8 cellular contexts compared by ENCODE assay signal in the genomic region with DNA sequence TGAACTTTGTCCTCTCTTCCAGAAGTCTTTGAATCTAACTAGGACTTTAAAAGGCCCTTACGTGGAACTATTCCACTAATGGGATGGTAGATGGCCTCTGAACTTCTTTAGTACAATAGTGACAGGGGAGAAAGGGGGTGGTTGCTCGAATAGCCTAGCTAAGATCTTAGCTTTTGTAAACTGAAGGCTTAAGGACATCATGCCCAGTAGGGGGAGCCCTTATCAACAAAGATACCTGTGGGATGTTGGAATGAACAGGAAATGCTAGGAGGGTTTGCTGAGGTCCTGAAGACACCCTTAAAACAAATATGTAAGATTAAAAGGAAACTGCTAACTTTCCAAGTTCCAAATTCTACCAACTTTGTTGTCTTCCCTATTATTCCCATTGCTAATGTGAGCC. TPM values are rescaled to one million over a fixed set of nuclear protein-coding genes. Genes with fewer than 3 reads are reported as not detected.
A peak's percentile ranks its signal among the peaks of the same experiment; 100 is the strongest.
DNase-seq lines count a peak whose midpoint lies in the region; ATAC-seq, FAIRE-seq and TF ChIP-seq lines count a peak whose summit lies in the region.

No MANE protein-coding gene starts in this region.

- no peak for TF ChIP-seq POLR2A in K562 (conservative IDR thresholded peaks at IDR 0.05)
- no peak for TF ChIP-seq POLR2A in spleen (IDR thresholded peaks at IDR 0.05)

- in situ Hi-C loops in K562 (cut with MboI): loop anchor here (5.0 to 10.0 kb wide), 2 partner anchors 175 to 697 kb away; no protein-coding TSS in a partner anchor

- no peaks in the 10 kb centered on the region for H3K9me1 ChIP-seq in K562 (ENCODE audit: control insufficient read depth, insufficient read depth, low read length)

- H4K20me1 ChIP-seq in OCI-LY3 (ENCODE audit: insufficient read depth, low read length): no peaks in the 10 kb centered on the region
- no peaks in the 10 kb centered on the region for H4K20me1 ChIP-seq in K562 (replicated peaks; ENCODE audit: control insufficient read depth, insufficient read depth, low read length)

- intact Hi-C loops in K562 (cut with micrococcal nuclease): loop anchor here (1.0 to 5.0 kb wide), 2 partner anchors 75 to 174 kb away; no protein-coding TSS in a partner anchor
- intact Hi-C loops in spleen (cut with DNase I; ENCODE audit: low total_unique reads): loop anchor here (5.0 kb wide), 1 partner anchor 175 kb away; no protein-coding TSS in a partner anchor
- intact Hi-C loops in posterior vena cava (cut with DNase I): no loop called here

- peak; percentile 86 for ATAC-seq in K562

- H2AFZ ChIP-seq in OCI-LY3 (ENCODE audit: low read depth, low read length) (no peak overlapping the region), K562 (ENCODE audit: low read depth, low read length) (no peak overlapping the region)

- peak; percentile 76 for TF ChIP-seq CTCF in GM12872 (IDR thresholded peaks at IDR 0.05; ENCODE audit: insufficient read depth, low read depth, low read length)
- TF ChIP-seq CTCF in OCI-LY3 (IDR thresholded peaks at IDR 0.05; ENCODE audit: low read depth, low read length): peak; percentile 67
- TF ChIP-seq CTCF in K562 (IDR thresholded peaks at IDR 0.05 in 2 of 3, conservative IDR thresholded peaks at IDR 0.05 in 1 of 3; ENCODE audit: insufficient read depth in 2 of 3, low read depth in 1 of 3, low read length in 3 of 3): peak; percentile 60 to 77 (median 71); a peak in 5 of 6 replicates
- TF ChIP-seq CTCF in spleen (IDR thresholded peaks at IDR 0.05 in 8 of 11, conservative IDR thresholded peaks at IDR 0.05 in 3 of 11): peak in 10 of 11 experiments; percentile 27 to 77 (median 64)

- H3K27ac ChIP-seq in OCI-LY3 (ENCODE audit: low read length): no peak overlapping the region
- H3K27ac ChIP-seq in K562 (ENCODE audit: extremely low read depth, low read depth, low read length): no peak overlapping the region
- no peak overlapping the region for H3K27ac ChIP-seq in iPS DF 6.9 (ENCODE audit: low read length)
- H3K27ac ChIP-seq in spleen: no peak overlapping the region

- no peak for TF ChIP-seq EP300 in K562 (IDR thresholded peaks at IDR 0.05; ENCODE audit: low read length)

- POLR2A ChIA-PET in K562 (lab: Yijun Ruan, JAX): no interaction called here

- DNase-seq in AG08396 (ENCODE audit: low spot score) (peak; percentile 52), KG1 (lab: John Stamatoyannopoulos, UW) (peak; percentile 31), K562 (ENCODE audit: extremely low read depth in 1 of 4, low spot score in 3 of 4) (peak; percentile 60 to 75 (median 64)), iPS DF 6.9 (ENCODE audit: low read depth, low spot score) (peak; percentile 82), spleen (no peak), posterior vena cava (ENCODE audit: low spot score) (no peak)

- peak; percentile 80 to 87 for TF ChIP-seq RAD21 in K562 (CRISPR knock-in tag; conservative IDR thresholded peaks at IDR 0.05 in 1 of 2, IDR thresholded peaks at IDR 0.05 in 1 of 2)

- H3K9ac ChIP-seq in OCI-LY3 (ENCODE audit: low read length) (no peak overlapping the region), K562 (ENCODE audit: insufficient read depth in 1 of 2, low read depth in 2 of 2, low read length in 2 of 2) (no peak overlapping the region)

- BruUV-seq in K562 (replicated peaks; lab: Mats Ljungman, UMichigan): no TSS peak

- H3K36me3 ChIP-seq in OCI-LY3 (replicated peaks; ENCODE audit: low read depth, low read length) (no peaks in the 10 kb centered on the region), K562 (ENCODE audit: control insufficient read depth, insufficient read depth, low read length) (no peaks in the 10 kb centered on the region), iPS DF 6.9 (ENCODE audit: control insufficient read depth, insufficient read depth, low read length) (no peaks in the 10 kb centered on the region), spleen (no peaks in the 10 kb centered on the region)

- 0% methylated on average over 2 of the region's 2 CpGs for WGBS in K562 (ENCODE audit: insufficient coverage, low coverage, missing lambda C conversion rate)
- WGBS in iPS DF 6.9 (ENCODE audit: insufficient coverage, insufficient read length): no CpG with 5 or more reads among the region's 2 CpGs
- WGBS in spleen, 5 donors: 0 to 6% (median 4%) methylated on average over 2 of the region's 2 CpGs

- H3K4me1 ChIP-seq in OCI-LY3 (ENCODE audit: low read length): no peaks in the 10 kb centered on the region
- H3K4me1 ChIP-seq in K562 (replicated peaks in 1 of 2; ENCODE audit: control insufficient read depth in 2 of 2, insufficient read depth in 2 of 2, low read length in 2 of 2): no peaks in the 10 kb centered on the region; a peak in 1 of 5 replicates
- no peaks in the 10 kb centered on the region for H3K4me1 ChIP-seq in iPS DF 6.9 (ENCODE audit: control insufficient read depth, insufficient read depth, low read length)
- peaks cover 0 to 10% (median 3%) of the 10 kb centered on the region in 6 donors for H3K4me1 ChIP-seq in spleen

- H3K4me2 ChIP-seq in OCI-LY3 (ENCODE audit: low read length): no peak overlapping the region
- no peak overlapping the region for H3K4me2 ChIP-seq in K562 (ENCODE audit: insufficient read depth, low read length)

- FAIRE-seq in K562 (lab: Jason Lieb, UNC): peak; percentile 82

- H3K9me3 ChIP-seq in OCI-LY3 (ENCODE audit: insufficient read depth, low read length) (no peaks in the 10 kb centered on the region), K562 (replicated peaks; ENCODE audit: control insufficient read depth, insufficient read depth, low read depth, low read length) (no peaks in the 10 kb centered on the region), iPS DF 6.9 (ENCODE audit: control insufficient read depth, insufficient read depth, low read length) (no peaks in the 10 kb centered on the region), spleen (no peaks in the 10 kb centered on the region)

- H3K4me3 ChIP-seq in OCI-LY3 (ENCODE audit: low read length) (no peak overlapping the region), K562 (no peak overlapping the region), iPS DF 6.9 (ENCODE audit: low read length) (no peak overlapping the region), spleen (no peak overlapping the region)

- H3K27me3 ChIP-seq in OCI-LY3 (ENCODE audit: low read depth, low read length): no peaks in the 10 kb centered on the region
- 0 out of 5 replicates have a peak, but pooled peaks cover 0 to 3% of the 10 kb centered on the region in 2 experiments for H3K27me3 ChIP-seq in K562 (ENCODE audit: control insufficient read depth in 2 of 2, insufficient read depth in 2 of 2, low read length in 2 of 2)
- H3K27me3 ChIP-seq in iPS DF 6.9 (ENCODE audit: control insufficient read depth, insufficient read depth, low read length): no peaks in the 10 kb centered on the region
- H3K27me3 ChIP-seq in spleen (replicated peaks in 1 of 7): no peaks in the 10 kb centered on the region

- CTCF ChIA-PET in K562 (lab: Yijun Ruan, JAX; ENCODE audit: low intra/inter-chr PET ratio): interaction anchor here (1.1 to 2.3 kb wide), 4 partner anchors 72 to 174 kb away, joined by 3 to 15 read pairs (median 4); no protein-coding TSS in a partner anchor

- H3K79me2 ChIP-seq in OCI-LY3 (ENCODE audit: low read length) (no peaks in the 10 kb centered on the region), K562 (ENCODE audit: control insufficient read depth, insufficient read depth, low read length) (no peaks in the 10 kb centered on the region)

RNA-seq across cellular contexts. Expression of gene NHLH2, which starts 33.2 kb away (rescaled TPM):
- total RNA-seq in K562 (2011; cell fraction: chromatin; rRNA removed; ENCODE audit: low replicate concordance): not detected in 2 replicates
- total RNA-seq in K562 (2011; cell fraction: nucleolus; rRNA removed): not detected in 2 replicates
- total RNA-seq in K562 (2011; cell fraction: nucleoplasm; rRNA removed): not detected in 2 replicates
- not detected in 2 replicates for total RNA-seq in K562 (2014; rRNA removed)
- not detected in 2 replicates for total RNA-seq in K562 (2014; rRNA removed; fragmentation: Illumina TruSeq; extraction: Trizol)
- total RNA-seq in K562 (2015; rRNA removed; fragmentation: Illumina TruSeq; extraction: Trizol): not detected in 2 replicates
- not detected in 2 replicates for total RNA-seq in K562 (2021)
- polyA plus RNA-seq in K562 (2011; rRNA removed): not detected in 2 replicates
- not detected in 2 replicates for polyA plus RNA-seq in K562 (2011; cell fraction: cytosol; rRNA removed)
- not detected in 2 replicates for polyA plus RNA-seq in K562 (2011; cell fraction: nucleus; rRNA removed)
- polyA plus RNA-seq in K562 (2012): not detected in 2 replicates
- not detected in 2 replicates for polyA plus RNA-seq in K562 (2014; fragmentation: Illumina TruSeq; extraction: Trizol)
- polyA plus RNA-seq in K562 (2014; fragmentation: Nextera tagmentation; extraction: Ambion mirVana): not detected
- polyA plus RNA-seq in K562 (2014; rRNA removed): not detected in 2 replicates
- polyA minus RNA-seq in K562 (2011; rRNA and poly(A)+ RNA removed): not detected in 2 replicates
- not detected in 2 replicates for polyA minus RNA-seq in K562 (2011; cell fraction: cytosol; rRNA and poly(A)+ RNA removed)
- polyA minus RNA-seq in K562 (2011; cell fraction: nucleus; rRNA and poly(A)+ RNA removed): not detected in 2 replicates
- not detected for total RNA-seq in spleen
- not detected for polyA plus RNA-seq in spleen
- total RNA-seq in posterior vena cava: not detected

RNA-seq across cellular contexts. Expression of gene CASQ2, which starts 39.2 kb away (rescaled TPM):
- total RNA-seq in K562 (2011; cell fraction: chromatin; rRNA removed; ENCODE audit: low replicate concordance): not detected in 2 replicates
- total RNA-seq in K562 (2011; cell fraction: nucleolus; rRNA removed): not detected in 2 replicates
- total RNA-seq in K562 (2011; cell fraction: nucleoplasm; rRNA removed): not detected in 2 replicates
- total RNA-seq in K562 (2014; rRNA removed) (not detected in 2 replicates), K562 (2014; rRNA removed; fragmentation: Illumina TruSeq; extraction: Trizol) (not detected in 2 replicates), K562 (2015; rRNA removed; fragmentation: Illumina TruSeq; extraction: Trizol) (not detected in 2 replicates), K562 (2021) (not detected in 2 replicates), spleen (under 1 TPM; 0.24 to 0.93 (median 0.33) TPM), posterior vena cava (100 to 1,000 TPM in 1 of 2 donors, 10 to 100 TPM in 1; 98.7 to 122 TPM)
- polyA plus RNA-seq in K562 (2011; rRNA removed) (not detected in 2 replicates), K562 (2014; fragmentation: Illumina TruSeq; extraction: Trizol) (not detected in 2 replicates), K562 (2014; fragmentation: Nextera tagmentation; extraction: Ambion mirVana) (not detected), K562 (2014; rRNA removed) (not detected in 2 replicates), spleen (under 1 TPM; 0.52 to 0.77 (median 0.67) TPM)
- not detected in 2 replicates for polyA plus RNA-seq in K562 (2011; cell fraction: cytosol; rRNA removed)
- not detected in 2 replicates for polyA plus RNA-seq in K562 (2011; cell fraction: nucleus; rRNA removed)
- not detected in 2 replicates for polyA plus RNA-seq in K562 (2012)
- not detected in 2 replicates for polyA minus RNA-seq in K562 (2011; rRNA and poly(A)+ RNA removed)
- polyA minus RNA-seq in K562 (2011; cell fraction: cytosol; rRNA and poly(A)+ RNA removed): not detected in 2 replicates
- polyA minus RNA-seq in K562 (2011; cell fraction: nucleus; rRNA and poly(A)+ RNA removed): not detected in 2 replicates

Comparison
In these comparisons a context has a peak if more than half of its experiments do, and no peak if none do; other contexts are left out.
1. DNase-seq: peak in AG08396 (single experiment), KG1 (single experiment), K562 (4 of 4) and iPS DF 6.9 (single experiment); none in spleen (single experiment) and posterior vena cava (single experiment).
2. RNA of gene CASQ2, which starts 39.2 kb away (total RNA-seq): 98.7 to 122 TPM in posterior vena cava; 0.24 to 0.93 TPM in spleen and not detected in K562; every median in the first group is over 10 times any median in the second.
3. intact Hi-C loops: an anchor here in K562 (1.0 to 5.0 kb wide) and spleen (5.0 kb wide); none called in posterior vena cava.
4. Peak in every context shown above with its lines, with median percentiles within 50 percentile points of each other: CTCF ChIP-seq.